In genomic region chr12:66166561-66166960, GRCh38 we compare ENCODE assay signal across 17 cellular contexts.
"Had no signal": no experiment of that assay in that cellular context is flagged by ENCODE, and none has a peak within 500 bp of the region (broad histone marks: within the 10 kb centered on the region; RNA-seq: fewer than 3 reads in every experiment).

No MANE protein-coding gene starts in this region.

- H2AFZ ChIP-seq: parathyroid adenoma had no signal

- H3K27me3 Mint-ChIP-seq: activated CD4-positive, alpha-beta memory T cell treated with anti-CD3 and anti-CD28 coated beads, Interleukin-2, amount 10 ng/mL, durations not matched to agents 7 days and 5 days; activated CD8-positive, alpha-beta memory T cell treated with anti-CD3 and anti-CD28 coated beads, Interleukin-2, amount 10 ng/mL, durations not matched to agents 7 days and 5 days; T-cell had no signal

- H3K27ac Mint-ChIP-seq: activated CD4-positive, alpha-beta memory T cell treated with anti-CD3 and anti-CD28 coated beads, Interleukin-2, amount 10 ng/mL, durations not matched to agents 7 days and 5 days; activated CD8-positive, alpha-beta memory T cell treated with anti-CD3 and anti-CD28 coated beads, Interleukin-2, amount 10 ng/mL, durations not matched to agents 7 days and 5 days; activated naive CD4-positive, alpha-beta T cell treated with anti-CD3 and anti-CD28 coated beads for 36 hours had no signal

- H3K9ac ChIP-seq: parathyroid adenoma had no signal

- ATAC-seq: activated CD8-positive, alpha-beta memory T cell treated with anti-CD3 and anti-CD28 coated beads, Interleukin-2, amount 10 ng/mL, durations not matched to agents 7 days and 5 days; gastrocnemius medialis; heart right ventricle; left ventricle myocardium superior; sciatic nerve; SK-N-SH treated with all-trans-retinoic acid at 6 μM for 48 hours; T-cell had no signal

- DNase-seq: activated CD4-positive, alpha-beta memory T cell treated with anti-CD3 and anti-CD28 coated beads, Interleukin-2, amount 10 ng/mL, durations not matched to agents 7 days and 5 days; activated CD4-positive, alpha-beta T cell treated with anti-CD3 and anti-CD28 coated beads for 1 hour; activated CD8-positive, alpha-beta memory T cell treated with anti-CD3 and anti-CD28 coated beads, Interleukin-2, amount 10 ng/mL, durations not matched to agents 7 days and 5 days; activated naive CD4-positive, alpha-beta T cell treated with anti-CD3 and anti-CD28 coated beads for 36 hours; adrenal gland; effector CD4-positive, alpha-beta T cell; gastrocnemius medialis; heart right ventricle; left ventricle myocardium superior; stimulated activated CD4-positive, alpha-beta T cell treated with anti-CD3 and anti-CD28 coated beads, Interleukin-4, amount 100 ng/mL, for 1 hour; T-cell; thyroid gland; WERI-Rb-1 had no signal

- H3K27ac ChIP-seq: adrenal gland, gastrocnemius medialis, heart right ventricle, parathyroid adenoma, thyroid gland, WERI-Rb-1 had no signal

- H3K4me2 ChIP-seq: smooth muscle cell had no signal

- H3K4me1 ChIP-seq: parathyroid adenoma had no signal

- H3K27me3 ChIP-seq: adrenal gland, gastrocnemius medialis, heart right ventricle, thyroid gland had no signal

- H3K4me3 Mint-ChIP-seq: activated CD4-positive, alpha-beta memory T cell treated with anti-CD3 and anti-CD28 coated beads, Interleukin-2, amount 10 ng/mL, durations not matched to agents 7 days and 5 days; activated CD8-positive, alpha-beta memory T cell treated with anti-CD3 and anti-CD28 coated beads, Interleukin-2, amount 10 ng/mL, durations not matched to agents 7 days and 5 days; activated naive CD4-positive, alpha-beta T cell treated with anti-CD3 and anti-CD28 coated beads for 36 hours had no signal

- H3K4me3 ChIP-seq: adrenal gland, gastrocnemius medialis, heart right ventricle, smooth muscle cell, thyroid gland had no signal
